17 cellular contexts compared by ENCODE assay signal in the genomic region with DNA sequence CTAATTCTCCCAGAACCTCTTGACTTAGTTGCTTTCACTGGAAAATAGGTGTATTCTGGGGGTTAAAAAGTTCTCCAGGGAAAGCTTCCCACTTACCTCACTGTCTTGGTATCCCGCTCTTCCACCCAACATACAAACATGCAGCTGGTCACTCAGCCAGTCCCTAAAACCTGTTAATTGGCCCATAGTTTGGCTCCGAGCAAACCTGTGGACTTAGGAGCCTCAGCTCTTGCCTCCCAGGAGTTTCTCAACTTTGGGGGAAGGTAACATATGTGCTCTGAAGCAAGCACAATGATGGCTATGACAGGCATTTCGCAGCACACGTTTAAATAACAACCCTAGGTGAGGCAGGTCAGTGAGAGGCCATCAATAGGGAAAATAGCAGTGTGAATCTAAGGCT.
"Had no signal": no experiment of that assay in that cellular context is flagged by ENCODE, and none has a peak within 500 bp of the region (broad histone marks: within the 10 kb centered on the region; RNA-seq: fewer than 3 reads in every experiment).

No MANE protein-coding gene starts in this region.

- H3K36me3 Mint-ChIP-seq: natural killer cell had no signal

- H3K9me3 ChIP-seq: heart left ventricle, mucosa of descending colon, pancreas, tibial artery, upper lobe of right lung, vagina had no signal

- H3K4me3 Mint-ChIP-seq: natural killer cell; stimulated activated naive CD8-positive, alpha-beta T cell treated with anti-CD3 and anti-CD28 coated beads, Interleukin-15, Interleukin-2, amounts not matched to agents 100 ng/mL and 50 ng/mL, for 24 hours had no signal

- H3K4me1 ChIP-seq: pancreas, upper lobe of right lung, vagina had no signal

- H3K27me3 Mint-ChIP-seq: progenitor cell of endocrine pancreas; stimulated activated naive CD8-positive, alpha-beta T cell treated with anti-CD3 and anti-CD28 coated beads, Interleukin-15, Interleukin-2, amounts not matched to agents 100 ng/mL and 50 ng/mL, for 24 hours had no signal

- H3K27me3 ChIP-seq: heart left ventricle, pancreas, tibial artery, upper lobe of right lung, vagina had no signal

- H3K4me3 ChIP-seq: heart left ventricle, mucosa of descending colon, pancreas, smooth muscle cell, tibial artery, upper lobe of right lung, vagina had no signal

- H3K27ac ChIP-seq: heart left ventricle, pancreas, tibial artery, upper lobe of right lung, vagina had no signal

- H3K9me3 Mint-ChIP-seq: natural killer cell; stimulated activated naive CD8-positive, alpha-beta T cell treated with anti-CD3 and anti-CD28 coated beads, Interleukin-15, Interleukin-2, amounts not matched to agents 100 ng/mL and 50 ng/mL, for 24 hours had no signal

- DNase-seq: dermis blood vessel endothelial cell; foreskin melanocyte; heart left ventricle; hippocampal formation; kidney glomerular epithelial cell; mucosa of descending colon; natural killer cell; occipital lobe; pancreas; right cardiac atrium; stimulated activated CD4-positive, alpha-beta T cell treated with anti-CD3 and anti-CD28 coated beads, Interleukin-2, amount 100 ng/mL, for 48 hours; tibial artery; upper lobe of right lung had no signal

- ATAC-seq: heart left ventricle, mucosa of descending colon, natural killer cell, pancreas, right cardiac atrium, upper lobe of right lung had no signal

- H3K27ac Mint-ChIP-seq: natural killer cell; progenitor cell of endocrine pancreas; stimulated activated naive CD8-positive, alpha-beta T cell treated with anti-CD3 and anti-CD28 coated beads, Interleukin-15, Interleukin-2, amounts not matched to agents 100 ng/mL and 50 ng/mL, for 24 hours had no signal

- H3K36me3 ChIP-seq: heart left ventricle, pancreas, tibial artery, upper lobe of right lung, vagina had no signal

- H3K4me2 ChIP-seq: smooth muscle cell had no signal
